Comparison of ENCODE assay signal across 28 cellular contexts in the genomic region with DNA sequence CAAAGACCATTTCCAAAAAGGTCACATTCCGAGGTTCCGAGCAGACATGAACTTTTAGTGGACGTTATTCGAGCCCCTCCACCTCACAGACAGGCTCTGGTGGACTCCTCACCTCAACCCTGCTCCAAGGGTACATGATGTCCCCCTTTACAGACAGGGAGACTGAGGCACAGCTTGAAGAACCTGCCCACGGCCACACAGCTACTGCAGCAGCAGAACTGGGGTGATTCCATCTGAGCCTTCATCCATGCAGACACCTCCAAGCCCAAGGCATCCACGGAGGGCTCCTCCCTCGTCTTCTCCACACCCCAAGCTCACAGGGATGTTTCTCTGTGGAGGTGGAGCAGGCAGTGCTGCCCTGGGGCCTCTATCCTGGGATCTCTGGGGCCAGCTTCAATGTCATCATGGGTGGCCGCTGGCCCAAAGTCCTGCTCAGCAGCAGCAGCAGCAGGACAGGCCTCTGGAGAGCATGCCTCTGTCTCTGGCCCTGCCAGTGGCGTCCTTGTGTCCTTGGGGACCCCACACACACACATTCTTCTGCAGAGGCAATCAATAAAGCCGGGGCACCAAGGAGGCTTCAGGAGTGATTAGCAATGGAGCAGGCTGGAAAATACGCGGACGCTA. TPM values are rescaled to one million over a fixed set of nuclear protein-coding genes. Genes with fewer than 3 reads are reported as not detected.
DNase-seq lines count a peak whose midpoint lies in the region; ATAC-seq, FAIRE-seq and TF ChIP-seq lines count a peak whose summit lies in the region.
"Had no signal": no experiment of that assay in that cellular context is flagged by ENCODE, and none has a peak within 500 bp of the region (broad histone marks: within the 10 kb centered on the region; RNA-seq: fewer than 3 reads in every experiment).

No MANE protein-coding gene starts in this region.

- H3K27ac ChIP-seq in astrocyte (ENCODE audit: low read depth, low read length) (no peak overlapping the region), osteoblast (ENCODE audit: low read depth, low read length) (no peak overlapping the region), thyroid gland (peak overlapping the region; percentile 75 to 91 (median 88))
- H3K27ac ChIP-seq: KMS-11 had no signal

- H3K79me2 ChIP-seq in astrocyte (ENCODE audit: insufficient read depth, low read length) (no peaks in the 10 kb centered on the region), osteoblast (ENCODE audit: insufficient read depth, low read length) (no peaks in the 10 kb centered on the region)

- H4K20me1 ChIP-seq in astrocyte (ENCODE audit: insufficient read depth, low read length): no peaks in the 10 kb centered on the region
- no peaks in the 10 kb centered on the region for H4K20me1 ChIP-seq in osteoblast (ENCODE audit: insufficient read depth, low read length)

- H3K4me1 ChIP-seq in astrocyte (ENCODE audit: insufficient read depth, low read length): no peaks in the 10 kb centered on the region
- H3K4me1 ChIP-seq in osteoblast (ENCODE audit: insufficient read depth, low read length): peaks cover 6% of the 10 kb centered on the region
- H3K4me1 ChIP-seq in thyroid gland: peaks cover 10 to 19% of the 10 kb centered on the region in 2 donors

- H3K4me2 ChIP-seq in astrocyte (ENCODE audit: low read length) (no peak overlapping the region), osteoblast (ENCODE audit: insufficient read depth, low read length) (no peak overlapping the region)
- H3K4me2 ChIP-seq: KMS-11 had no signal

- intact Hi-C loops in Right ventricle myocardium superior (cut with DNase I) (no loop called here), left ventricle myocardium superior (cut with micrococcal nuclease) (no loop called here), thyroid gland (cut with DNase I) (no loop called here)

- no peaks in the 10 kb centered on the region for H3K9me3 ChIP-seq in astrocyte (ENCODE audit: insufficient read depth, low read depth, low read length)
- H3K9me3 ChIP-seq in osteoblast (ENCODE audit: low read depth, low read length): no peaks in the 10 kb centered on the region
- H3K9me3 ChIP-seq in thyroid gland: no peaks in the 10 kb centered on the region

- H3K36me3 ChIP-seq in astrocyte (ENCODE audit: insufficient read depth, low read length): no peaks in the 10 kb centered on the region
- H3K36me3 ChIP-seq in osteoblast (ENCODE audit: insufficient read depth, low read length): no peaks in the 10 kb centered on the region
- H3K36me3 ChIP-seq in thyroid gland: peaks cover 0 to 4% of the 10 kb centered on the region in 2 donors

- FAIRE-seq in astrocyte (lab: Jason Lieb, UNC): no peak
- FAIRE-seq: frontal cortex, H54, HTR-8/SVneo had no signal

- TF ChIP-seq CTCF in astrocyte (IDR thresholded peaks at IDR 0.05; ENCODE audit: insufficient read depth, low read depth, low read length) (no peak), osteoblast (IDR thresholded peaks at IDR 0.05; ENCODE audit: extremely low read depth, low read depth, low read length) (no peak), thyroid gland (IDR thresholded peaks at IDR 0.05) (no peak)

- H3K27me3 ChIP-seq in astrocyte (ENCODE audit: insufficient read depth, low read length): no peaks in the 10 kb centered on the region
- no peaks in the 10 kb centered on the region for H3K27me3 ChIP-seq in osteoblast (ENCODE audit: insufficient read depth, low read length)
- H3K27me3 ChIP-seq in thyroid gland: no peaks in the 10 kb centered on the region

- H3K27ac Mint-ChIP-seq in astrocyte (ENCODE audit: unreplicated experiment): peak overlapping the region; percentile 69
- H3K27ac Mint-ChIP-seq: activated CD4-positive, alpha-beta T cell treated with anti-CD3 and anti-CD28 coated beads for 36 hours; activated CD8-positive, alpha-beta T cell treated with anti-CD3 and anti-CD28 coated beads, Interleukin-2, amount 10 ng/mL, durations not matched to agents 7 days and 5 days; activated naive CD8-positive, alpha-beta T cell treated with anti-CD3 and anti-CD28 coated beads for 36 hours; activated T-helper 2 cell treated with anti-CD3 and anti-CD28 coated beads, Interferon-gamma antibody, Interleukin-2, Interleukin-4, amounts not matched to agents 10 μg/mL and 5 μg/mL and 100 μg/mL, durations not matched to agents 14 hours and 24 hours and 36 hours; CD8-positive, alpha-beta T cell; stimulated activated memory B cell treated with anti-CD40 and anti-IgM and Interleukin-4, amounts not matched to agents 10 μg/mL and 1 μg/mL and 100 μg/mL, for 72 hours had no signal

- no peak overlapping the region for H3K4me3 Mint-ChIP-seq in astrocyte (ENCODE audit: unreplicated experiment)
- H3K4me3 Mint-ChIP-seq: activated CD4-positive, alpha-beta T cell treated with anti-CD3 and anti-CD28 coated beads for 36 hours; activated CD8-positive, alpha-beta T cell treated with anti-CD3 and anti-CD28 coated beads, Interleukin-2, amount 10 ng/mL, durations not matched to agents 7 days and 5 days; activated naive CD8-positive, alpha-beta T cell treated with anti-CD3 and anti-CD28 coated beads for 36 hours; CD8-positive, alpha-beta T cell; naive thymus-derived CD4-positive, alpha-beta T cell; stimulated activated memory B cell treated with anti-CD40 and anti-IgM and Interleukin-4, amounts not matched to agents 10 μg/mL and 1 μg/mL and 100 μg/mL, for 72 hours had no signal

- H3K9ac ChIP-seq in astrocyte (ENCODE audit: low read length): no peak overlapping the region
- H3K9ac ChIP-seq: KMS-11 had no signal

- H3K4me1 Mint-ChIP-seq in astrocyte (ENCODE audit: low read depth, unreplicated experiment): peaks cover 4% of the 10 kb centered on the region
- H3K4me1 Mint-ChIP-seq: activated CD4-positive, alpha-beta T cell treated with anti-CD3 and anti-CD28 coated beads for 36 hours; activated naive CD8-positive, alpha-beta T cell treated with anti-CD3 and anti-CD28 coated beads for 36 hours; stimulated activated memory B cell treated with anti-CD40 and anti-IgM and Interleukin-4, amounts not matched to agents 10 μg/mL and 1 μg/mL and 100 μg/mL, for 72 hours had no signal

- no peak for ATAC-seq in Right ventricle myocardium superior (ENCODE audit: poor library complexity)
- no peak for ATAC-seq in left ventricle myocardium superior
- no peak for ATAC-seq in HG02642 (IDR thresholded peaks at IDR 0.05; ENCODE audit: poor library complexity, unreplicated experiment)
- ATAC-seq in GM19328 (IDR thresholded peaks at IDR 0.05; ENCODE audit: unreplicated experiment): no peak
- ATAC-seq: activated CD4-positive, alpha-beta T cell treated with anti-CD3 and anti-CD28 coated beads for 36 hours; activated CD8-positive, alpha-beta T cell treated with anti-CD3 and anti-CD28 coated beads, Interleukin-2, amount 10 ng/mL, durations not matched to agents 7 days and 5 days; CD8-positive, alpha-beta T cell; naive thymus-derived CD4-positive, alpha-beta T cell; stimulated activated memory B cell treated with anti-CD40 and anti-IgM and Interleukin-4, amounts not matched to agents 10 μg/mL and 1 μg/mL and 100 μg/mL, for 72 hours had no signal

- H3K4me3 ChIP-seq in astrocyte (ENCODE audit: insufficient read depth, low read depth, low read length): no peak overlapping the region
- H3K4me3 ChIP-seq in osteoblast (ENCODE audit: insufficient read depth, low read length): no peak overlapping the region
- no peak overlapping the region for H3K4me3 ChIP-seq in thyroid gland (replicated peaks in 1 of 3)

- WGBS in thyroid gland, 2 donors: 79 to 80% methylated on average over 13 of the region's 13 CpGs

- H3K27me3 Mint-ChIP-seq in astrocyte (ENCODE audit: low read depth, unreplicated experiment): no peaks in the 10 kb centered on the region
- H3K27me3 Mint-ChIP-seq: activated CD4-positive, alpha-beta T cell treated with anti-CD3 and anti-CD28 coated beads for 36 hours; activated naive CD8-positive, alpha-beta T cell treated with anti-CD3 and anti-CD28 coated beads for 36 hours; naive thymus-derived CD4-positive, alpha-beta T cell; stimulated activated memory B cell treated with anti-CD40 and anti-IgM and Interleukin-4, amounts not matched to agents 10 μg/mL and 1 μg/mL and 100 μg/mL, for 72 hours had no signal

- H3K36me3 Mint-ChIP-seq in astrocyte (ENCODE audit: low read depth, unreplicated experiment): peaks cover 7% of the 10 kb centered on the region
- H3K36me3 Mint-ChIP-seq: activated naive CD8-positive, alpha-beta T cell treated with anti-CD3 and anti-CD28 coated beads for 36 hours had no signal

- H3K9me3 Mint-ChIP-seq in astrocyte (ENCODE audit: unreplicated experiment): no peaks in the 10 kb centered on the region
- H3K9me3 Mint-ChIP-seq: activated naive CD8-positive, alpha-beta T cell treated with anti-CD3 and anti-CD28 coated beads for 36 hours; activated T-helper 2 cell treated with anti-CD3 and anti-CD28 coated beads, Interferon-gamma antibody, Interleukin-2, Interleukin-4, amounts not matched to agents 10 μg/mL and 5 μg/mL and 100 μg/mL, durations not matched to agents 14 hours and 24 hours and 36 hours; CD8-positive, alpha-beta T cell; naive thymus-derived CD4-positive, alpha-beta T cell; stimulated activated memory B cell treated with anti-CD40 and anti-IgM and Interleukin-4, amounts not matched to agents 10 μg/mL and 1 μg/mL and 100 μg/mL, for 72 hours had no signal

- no peak overlapping the region for H2AFZ ChIP-seq in astrocyte (ENCODE audit: low read depth, low read length)
- no peak overlapping the region for H2AFZ ChIP-seq in osteoblast (ENCODE audit: low read length)

- DNase-seq in Right ventricle myocardium superior: peak; percentile 28
- no peak for DNase-seq in left ventricle myocardium superior
- DNase-seq in astrocyte (ENCODE audit: low read depth): no peak
- peak; percentile 59 for DNase-seq in osteoblast (ENCODE audit: insufficient read length, low spot score, missing footprints)
- no peak for DNase-seq in thyroid gland
- DNase-seq in HT-29 (ENCODE audit: low spot score): no peak
- DNase-seq: activated CD4-positive, alpha-beta T cell treated with anti-CD3 and anti-CD28 coated beads for 36 hours; activated CD8-positive, alpha-beta T cell treated with anti-CD3 and anti-CD28 coated beads, Interleukin-2, amount 10 ng/mL, durations not matched to agents 7 days and 5 days; activated naive CD8-positive, alpha-beta T cell treated with anti-CD3 and anti-CD28 coated beads for 36 hours; AML-193; CD8-positive, alpha-beta T cell; central memory CD4-positive, alpha-beta T cell; hippocampal formation; naive thymus-derived CD4-positive, alpha-beta T cell; NCI-H1417 treated with DMSO at 0.1 percent for 48 hours; NCI-H2081 treated with DMSO at 0.1 percent for 48 hours; NCI-H226; NCI-H69; stimulated activated CD4-positive, alpha-beta T cell treated with anti-CD3 and anti-CD28 coated beads, Interleukin-4, amount 100 ng/mL, for 4 hours; T-helper 2 cell had no signal

- TF ChIP-seq POLR2A in thyroid gland (IDR thresholded peaks at IDR 0.05): no peak

RNA-seq across cellular contexts. Expression of a gene that starts 31.3 kb away (rescaled TPM):
- 141 TPM for total RNA-seq in Right ventricle myocardium superior
- total RNA-seq in left ventricle myocardium superior: 153 TPM
- total RNA-seq in astrocyte: 29.4 and 41.6 TPM in 2 replicates
- 51.3 and 55.4 TPM in 2 replicates for total RNA-seq in osteoblast
- total RNA-seq in thyroid gland: 10 to 100 TPM; 35.9 to 65.1 (median 59.2) TPM
- 41.7 and 47.4 TPM in 2 replicates for total RNA-seq in HT-29 (2014; rRNA removed; shearing (Covaris generic))

Comparison
In these comparisons a context has a peak if more than half of its experiments do, and no peak if none do; other contexts are left out.
1. DNase-seq: peak in Right ventricle myocardium superior (single experiment) and osteoblast (single experiment); none in left ventricle myocardium superior (single experiment), astrocyte (single experiment), thyroid gland (0 of 2) and HT-29 (single experiment).
2. H3K27ac ChIP-seq: peak in thyroid gland (3 of 3); none in astrocyte (single experiment) and osteoblast (single experiment).